Comparison of ENCODE assay signal across 8 cellular contexts in the genomic region with DNA sequence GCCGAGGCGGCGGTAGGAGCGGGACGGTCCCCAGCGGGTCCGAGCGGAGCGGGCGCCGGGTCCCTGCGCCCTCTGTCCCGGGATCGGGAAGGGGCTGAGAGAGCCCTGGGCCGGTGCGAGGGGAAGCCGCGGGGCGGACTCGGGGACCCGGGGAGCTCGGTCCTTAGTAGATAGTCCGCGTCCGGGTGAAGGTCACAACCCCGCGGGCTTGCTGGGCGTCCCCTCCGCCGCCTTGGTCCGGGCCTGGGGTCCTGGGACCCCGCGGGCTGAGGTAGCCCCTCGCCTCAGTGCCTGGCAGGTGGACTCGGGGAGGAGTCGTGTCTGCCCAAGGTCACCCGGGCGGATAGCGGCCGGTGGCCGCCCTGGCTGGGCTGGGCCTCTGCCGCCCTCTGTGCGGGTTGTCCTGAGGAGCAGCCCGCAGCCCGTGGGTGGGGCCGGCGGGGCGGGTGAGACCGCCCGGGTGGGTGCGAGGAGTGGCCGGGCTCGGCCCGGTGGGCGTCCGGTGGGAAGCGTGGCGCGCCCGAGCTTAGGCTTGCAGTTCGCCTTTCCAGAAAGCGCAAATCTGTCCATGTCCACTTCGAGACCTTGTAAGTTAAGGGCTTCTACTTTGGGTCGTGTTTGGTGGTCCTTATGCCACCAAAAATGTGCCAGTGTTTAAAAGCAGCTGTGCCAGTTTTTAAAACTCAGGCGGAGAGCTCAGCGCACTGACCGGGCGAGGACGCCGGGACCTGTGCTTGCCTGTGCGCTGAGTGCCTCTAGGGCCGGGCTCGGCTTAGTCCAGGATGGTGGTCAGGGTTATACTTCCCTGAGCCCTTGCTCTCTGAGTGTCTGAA.
A peak's percentile ranks its signal among the peaks of the same experiment; 100 is the strongest.
DNase-seq lines count a peak whose midpoint lies in the region; ATAC-seq and TF ChIP-seq lines count a peak whose summit lies in the region.

No MANE protein-coding gene starts in this region.

- H4K20me1 ChIP-seq in BLaER1: peaks cover 69% of the 10 kb centered on the region

- no peak for TF ChIP-seq CTCF in cardiac fibroblast (IDR thresholded peaks at IDR 0.05; ENCODE audit: low read depth, low read length)

- no peaks in the 10 kb centered on the region for H3K27me3 ChIP-seq in BLaER1

- peak overlapping the region; percentile 93 for H3K4me2 ChIP-seq in BLaER1

- DNase-seq in SHP77 treated with DMSO at 0.1 percent for 48 hours (lab: John Stamatoyannopoulos, UW) (peak; percentile 5), cardiac fibroblast (ENCODE audit: low read depth in 2 of 2) (peak; percentile 39 to 45), left kidney (ENCODE audit: low read depth, low spot score) (peak; percentile 62), superior temporal gyrus (ENCODE audit: extremely low spot score) (no peak)
- DNase-seq in stimulated activated CD4-positive, alpha-beta T cell treated with anti-CD3 and anti-CD28 coated beads, Interleukin-4, amount 100 ng/mL, for 24 hours: peak; percentile 9

- peak overlapping the region; percentile 98 for H3K9ac ChIP-seq in BLaER1

- H3K27ac ChIP-seq in BLaER1: peak overlapping the region; percentile 97

- peaks cover 15% of the 10 kb centered on the region for H3K36me3 ChIP-seq in BLaER1

- H3K4me3 ChIP-seq in BLaER1 (peak overlapping the region; percentile 100), cardiac fibroblast (replicated peaks in 1 of 2; ENCODE audit: low read depth in 2 of 2, low read length in 2 of 2) (peak overlapping the region; percentile 93 to 97)

- peaks cover 66% of the 10 kb centered on the region for H3K4me1 ChIP-seq in BLaER1

- ATAC-seq in GM19025 (IDR thresholded peaks at IDR 0.05; ENCODE audit: low read depth, unreplicated experiment) (peak; percentile 21), HG03196 (IDR thresholded peaks at IDR 0.05; ENCODE audit: unreplicated experiment) (peak; percentile 28)

- no peaks in the 10 kb centered on the region for H3K9me3 ChIP-seq in BLaER1
